Comparison of ENCODE assay signal across 9 cellular contexts in the genomic region with DNA sequence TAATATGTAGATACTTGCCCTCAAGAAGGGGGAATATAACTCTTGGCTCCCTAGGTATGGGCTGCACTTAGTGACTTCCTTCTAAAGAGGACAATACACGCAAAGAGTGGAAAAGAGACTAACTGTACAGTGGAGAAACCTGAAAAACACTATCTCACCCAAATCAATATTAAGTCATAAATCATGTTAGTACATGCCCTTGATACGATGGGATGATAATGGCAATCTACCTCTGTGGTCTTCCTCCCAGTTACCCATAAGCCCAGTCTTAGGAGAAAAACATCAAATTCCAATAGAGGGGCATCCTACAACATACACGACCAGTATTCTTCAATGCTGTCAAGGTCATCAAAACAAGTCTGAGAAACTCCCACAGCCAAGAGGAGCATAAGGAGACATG. TPM values are rescaled to one million over a fixed set of nuclear protein-coding genes. Genes with fewer than 3 reads are reported as not detected.
A peak's percentile ranks its signal among the peaks of the same experiment; 100 is the strongest.
DNase-seq lines count a peak whose midpoint lies in the region; ATAC-seq and TF ChIP-seq lines count a peak whose summit lies in the region.
"Had no signal": no experiment of that assay in that cellular context is flagged by ENCODE, and none has a peak within 500 bp of the region (broad histone marks: within the 10 kb centered on the region; RNA-seq: fewer than 3 reads in every experiment).

No MANE protein-coding gene starts in this region.

- intact Hi-C loops in CD4-positive, alpha-beta memory T cell (cut with micrococcal nuclease) = loop anchor here (2.0 kb wide), 1 partner anchor 145 kb away; a partner anchor contains a TSS

- no peaks in the 10 kb centered on the region for H3K9me3 Mint-ChIP-seq in CD4-positive, alpha-beta memory T cell
- H3K9me3 Mint-ChIP-seq in effector memory CD8-positive, alpha-beta T cell = no peaks in the 10 kb centered on the region

- TF ChIP-seq CTCF in NB4 (IDR thresholded peaks at IDR 0.05; ENCODE audit: low read depth, low read length) = no peak
- TF ChIP-seq CTCF in osteoblast (IDR thresholded peaks at IDR 0.05; ENCODE audit: extremely low read depth, low read depth, low read length) = no peak

- peak overlapping the region; percentile 98 to 100 (median 99) for H3K27ac Mint-ChIP-seq in CD4-positive, alpha-beta memory T cell
- peak overlapping the region; percentile 99 for H3K27ac Mint-ChIP-seq in effector memory CD8-positive, alpha-beta T cell

- H3K27me3 ChIP-seq in CD4-positive, alpha-beta memory T cell (ENCODE audit: insufficient read depth, low read length) = no peaks in the 10 kb centered on the region
- no peaks in the 10 kb centered on the region for H3K27me3 ChIP-seq in osteoblast (ENCODE audit: insufficient read depth, low read length)

- no peaks in the 10 kb centered on the region for H3K36me3 ChIP-seq in CD4-positive, alpha-beta memory T cell (ENCODE audit: insufficient read depth, low read length)
- no peaks in the 10 kb centered on the region for H3K36me3 ChIP-seq in osteoblast (ENCODE audit: insufficient read depth, low read length)

- H4K20me1 ChIP-seq in osteoblast (ENCODE audit: insufficient read depth, low read length) = peaks cover 37% of the 10 kb centered on the region

- H3K4me3 ChIP-seq in CD4-positive, alpha-beta memory T cell (ENCODE audit: low read length in 2 of 2) = peak overlapping the region in 1 of 2 donors; percentile 84
- H3K4me3 ChIP-seq in NB4 (ENCODE audit: low read depth, low read length) = peak overlapping the region; percentile 98
- H3K4me3 ChIP-seq in osteoblast (ENCODE audit: insufficient read depth, low read length) = peak overlapping the region; percentile 79

- peaks cover 55% of the 10 kb centered on the region for H3K79me2 ChIP-seq in osteoblast (ENCODE audit: insufficient read depth, low read length)

- peaks cover 55 to 81% (median 63%) of the 10 kb centered on the region in 4 donors for H3K4me1 Mint-ChIP-seq in CD4-positive, alpha-beta memory T cell
- H3K4me1 Mint-ChIP-seq in effector memory CD8-positive, alpha-beta T cell (ENCODE audit: low read depth in 2 of 2) = peaks cover 55 to 72% of the 10 kb centered on the region in 2 donors

- POLR2A ChIA-PET in CD4-positive, alpha-beta memory T cell (lab: Charles Lee; ENCODE audit: partially characterized antibody) = interaction anchor here (0.9 to 3.3 kb wide), 2 partner anchors 115 to 505 kb away, joined by 3 to 46 read pairs; a partner anchor contains a TSS

- no peak for TF ChIP-seq POLR2A in NB4 (IDR thresholded peaks at IDR 0.05; ENCODE audit: extremely low read depth, insufficient read length)

- no peak overlapping the region for H2AFZ ChIP-seq in osteoblast (ENCODE audit: low read length)

- no peak for DNase-seq in CD4-positive, alpha-beta memory T cell
- DNase-seq in NB4 (ENCODE audit: low read depth) (no peak), osteoblast (ENCODE audit: insufficient read length, low spot score, missing footprints) (no peak), A172 (ENCODE audit: low spot score) (no peak), middle frontal gyrus (ENCODE audit: extremely low spot score, low spot score) (no peak)
- no peak for DNase-seq in effector memory CD8-positive, alpha-beta T cell
- no peak for DNase-seq in stimulated activated CD4-positive, alpha-beta T cell treated with anti-CD3 and anti-CD28 coated beads, Interleukin-4, amount 100 ng/mL, for 4 hours
- DNase-seq: central memory CD4-positive, alpha-beta T cell had no signal

- H3K27me3 Mint-ChIP-seq in CD4-positive, alpha-beta memory T cell = no peaks in the 10 kb centered on the region
- H3K27me3 Mint-ChIP-seq in effector memory CD8-positive, alpha-beta T cell = no peaks in the 10 kb centered on the region

- peak overlapping the region; percentile 97 for H3K27ac ChIP-seq in CD4-positive, alpha-beta memory T cell (ENCODE audit: low read depth, low read length)
- peak overlapping the region; percentile 97 for H3K27ac ChIP-seq in osteoblast (ENCODE audit: low read depth, low read length)

- CTCF ChIA-PET in CD4-positive, alpha-beta memory T cell (lab: Charles Lee; ENCODE audit: partially characterized antibody) = interaction anchor here (1.0 kb wide), 1 partner anchor 11 kb away, joined by 4 read pairs; no protein-coding TSS in a partner anchor

- H3K4me3 Mint-ChIP-seq in CD4-positive, alpha-beta memory T cell = peak overlapping the region; percentile 94 to 99 (median 98)
- peak overlapping the region; percentile 87 to 88 for H3K4me3 Mint-ChIP-seq in effector memory CD8-positive, alpha-beta T cell

- H3K9me3 ChIP-seq in CD4-positive, alpha-beta memory T cell (ENCODE audit: control insufficient read depth in 1 of 2, low read length in 2 of 2) = no peaks in the 10 kb centered on the region
- no peaks in the 10 kb centered on the region for H3K9me3 ChIP-seq in osteoblast (ENCODE audit: low read depth, low read length)

- peaks cover 61% of the 10 kb centered on the region for H3K4me1 ChIP-seq in CD4-positive, alpha-beta memory T cell (ENCODE audit: insufficient read depth, low read length)
- H3K4me1 ChIP-seq in osteoblast (ENCODE audit: insufficient read depth, low read length) = peaks cover 42% of the 10 kb centered on the region

- H3K36me3 Mint-ChIP-seq in CD4-positive, alpha-beta memory T cell = peaks cover 10 to 28% of the 10 kb centered on the region in 2 donors
- H3K36me3 Mint-ChIP-seq in effector memory CD8-positive, alpha-beta T cell (ENCODE audit: insufficient read depth) = peaks cover 36% of the 10 kb centered on the region

- H3K4me2 ChIP-seq in osteoblast (ENCODE audit: insufficient read depth, low read length) = peak overlapping the region; percentile 88

- no peak for ATAC-seq in effector memory CD8-positive, alpha-beta T cell (replicated peaks)
- no peak for ATAC-seq in GM21390 (IDR thresholded peaks at IDR 0.05; ENCODE audit: unreplicated experiment)

RNA-seq across cellular contexts. Expression of a gene that starts 1.3 kb away (rescaled TPM):
- total RNA-seq in CD4-positive, alpha-beta memory T cell = 10 to 100 TPM; 60.0 to 60.7 TPM
- polyA plus RNA-seq in CD4-positive, alpha-beta memory T cell = 10 to 100 TPM; 17.3 to 51.0 TPM
- 20.6 and 29.3 TPM in 2 replicates for total RNA-seq in osteoblast
- total RNA-seq in A172 (2014; rRNA removed; shearing (Covaris generic)) = 27.8 and 37.0 TPM in 2 replicates

RNA-seq across cellular contexts. Expression of a gene that starts 48.6 kb away (rescaled TPM):
- total RNA-seq in CD4-positive, alpha-beta memory T cell = not detected
- polyA plus RNA-seq in CD4-positive, alpha-beta memory T cell = not detected
- not detected in 2 replicates for total RNA-seq in osteoblast
- total RNA-seq in A172 (2014; rRNA removed; shearing (Covaris generic)) = not detected in 2 replicates

RNA-seq across cellular contexts. Expression of a gene that starts 50.9 kb away (rescaled TPM):
- not detected for total RNA-seq in CD4-positive, alpha-beta memory T cell
- polyA plus RNA-seq in CD4-positive, alpha-beta memory T cell = not detected
- total RNA-seq in osteoblast = not detected in 2 replicates
- total RNA-seq in A172 (2014; rRNA removed; shearing (Covaris generic)) = not detected in 2 replicates
